Comparison of ENCODE assay signal across 8 cellular contexts in genomic region chr7:116230191-116231005, GRCh38. TPM values are rescaled to one million over a fixed set of nuclear protein-coding genes. Genes with fewer than 3 reads are reported as not detected.
A peak's percentile ranks its signal among the peaks of the same experiment; 100 is the strongest.
DNase-seq lines count a peak whose midpoint lies in the region; ATAC-seq and TF ChIP-seq lines count a peak whose summit lies in the region.
"Had no signal": no experiment of that assay in that cellular context is flagged by ENCODE, and none has a peak within 500 bp of the region (broad histone marks: within the 10 kb centered on the region; RNA-seq: fewer than 3 reads in every experiment).

No MANE protein-coding gene starts in this region.

- H3K27ac Mint-ChIP-seq in T-cell = peak overlapping the region; percentile 60 to 75
- H3K27ac Mint-ChIP-seq in stimulated activated naive B cell treated with anti-CD40 and anti-IgM and Interleukin-4, amounts not matched to agents 10 μg/mL and 1 μg/mL and 100 μg/mL, for 72 hours = peak overlapping the region; percentile 33

- no peaks in the 10 kb centered on the region for H3K36me3 ChIP-seq in heart left ventricle

- H3K27ac ChIP-seq in heart left ventricle = peak overlapping the region; percentile 54 to 89 (median 78)

- POLR2A ChIA-PET in T-cell (lab: Charles Lee) = interaction anchor here (1.1 to 3.8 kb wide), 3 partner anchors 13 to 19 kb away, joined by 3 to 32 read pairs (median 4); partner anchors contain the start of gene TES (in 1 of the 2)

- peaks cover 11 to 93% (median 50%) of the 10 kb centered on the region in 12 donors for H3K4me1 ChIP-seq in heart left ventricle

- WGBS in heart left ventricle, 4 donors = 42 to 61% (median 48%) methylated on average over 4 of the region's 4 CpGs

- TF ChIP-seq POLR2A in heart left ventricle (IDR thresholded peaks at IDR 0.05) = no peak

- H3K4me1 Mint-ChIP-seq in T-cell = peaks cover 80 to 94% (median 92%) of the 10 kb centered on the region in 3 donors
- peaks cover 31 to 50% of the 10 kb centered on the region in 2 donors for H3K4me1 Mint-ChIP-seq in stimulated activated naive B cell treated with anti-CD40 and anti-IgM and Interleukin-4, amounts not matched to agents 10 μg/mL and 1 μg/mL and 100 μg/mL, for 72 hours

- CTCF ChIA-PET in T-cell (lab: Charles Lee) = interaction anchor here (0.8 to 15.8 kb wide), 9 partner anchors 10 to 1295 kb away, joined by 3 to 450 read pairs (median 10); partner anchors contain the start of gene TES (in 1 of the 2)

- no peak for TF ChIP-seq CTCF in heart left ventricle (IDR thresholded peaks at IDR 0.05)

- no peaks in the 10 kb centered on the region for H3K27me3 ChIP-seq in heart left ventricle

- H3K9me3 Mint-ChIP-seq in T-cell = no peaks in the 10 kb centered on the region
- no peaks in the 10 kb centered on the region for H3K9me3 Mint-ChIP-seq in stimulated activated naive B cell treated with anti-CD40 and anti-IgM and Interleukin-4, amounts not matched to agents 10 μg/mL and 1 μg/mL and 100 μg/mL, for 72 hours

- H3K4me3 ChIP-seq in heart left ventricle = peak overlapping the region in 4 of 12 donors; percentile 2 to 9 (median 6)

- no peaks in the 10 kb centered on the region for H3K9me3 ChIP-seq in heart left ventricle

- DNase-seq in T-cell (no peak), heart left ventricle (peak in 2 of 5 donors; percentile 19 to 26), NCI-H1048 (lab: John Stamatoyannopoulos, UW) (no peak), middle frontal gyrus (ENCODE audit: extremely low spot score, low spot score) (no peak)
- no peak for DNase-seq in stimulated activated naive B cell treated with anti-CD40 and anti-IgM and Interleukin-4, amounts not matched to agents 10 μg/mL and 1 μg/mL and 100 μg/mL, for 72 hours
- DNase-seq: glutamatergic neuron had no signal

- peak; percentile 40 for ATAC-seq in GM21447 (IDR thresholded peaks at IDR 0.05; ENCODE audit: unreplicated experiment)
- peak; percentile 54 to 67 (median 62) for ATAC-seq in T-cell (replicated peaks in 1 of 4)
- ATAC-seq in heart left ventricle = peak; percentile 22 to 69 (median 54)
- ATAC-seq in stimulated activated naive B cell treated with anti-CD40 and anti-IgM and Interleukin-4, amounts not matched to agents 10 μg/mL and 1 μg/mL and 100 μg/mL, for 72 hours (replicated peaks) = no peak
- no peak for ATAC-seq in GM21528 (IDR thresholded peaks at IDR 0.05; ENCODE audit: low FRiP score, unreplicated experiment)

- peaks cover 9% of the 10 kb centered on the region for H3K36me3 Mint-ChIP-seq in T-cell
- no peaks in the 10 kb centered on the region for H3K36me3 Mint-ChIP-seq in stimulated activated naive B cell treated with anti-CD40 and anti-IgM and Interleukin-4, amounts not matched to agents 10 μg/mL and 1 μg/mL and 100 μg/mL, for 72 hours

- intact Hi-C loops in heart left ventricle (cut with DNase I) = loop anchor here in 3 of 10 donors (2.0 to 5.0 kb wide), 3 partner anchors 20 to 38 kb away; partner anchors contain the start of gene TES (in 1 of the 3)

- peak overlapping the region; percentile 10 to 57 (median 29) for H3K4me3 Mint-ChIP-seq in T-cell
- peak overlapping the region in 1 of 2 donors; percentile 30 for H3K4me3 Mint-ChIP-seq in stimulated activated naive B cell treated with anti-CD40 and anti-IgM and Interleukin-4, amounts not matched to agents 10 μg/mL and 1 μg/mL and 100 μg/mL, for 72 hours

- H3K27me3 Mint-ChIP-seq in T-cell = no peaks in the 10 kb centered on the region
- no peaks in the 10 kb centered on the region for H3K27me3 Mint-ChIP-seq in stimulated activated naive B cell treated with anti-CD40 and anti-IgM and Interleukin-4, amounts not matched to agents 10 μg/mL and 1 μg/mL and 100 μg/mL, for 72 hours

RNA-seq across cellular contexts. Expression of gene TES, which starts 20.1 kb away (rescaled TPM):
- total RNA-seq in T-cell = 100 to 1,000 TPM; 101 to 132 (median 117) TPM
- total RNA-seq in heart left ventricle = 10 to 100 TPM; 15.6 to 42.2 (median 22.8) TPM
- polyA plus RNA-seq in heart left ventricle = 10 to 100 TPM; 10.3 to 66.9 TPM

Comparison
In these comparisons a context has a peak if more than half of its experiments do, and no peak if none do; other contexts are left out.
1. ATAC-seq: peak in GM21447 (single experiment), T-cell (4 of 4) and heart left ventricle (4 of 4); none in stimulated activated naive B cell treated with anti-CD40 and anti-IgM and Interleukin-4, amounts not matched to agents 10 μg/mL and 1 μg/mL and 100 μg/mL, for 72 hours (0 of 2) and GM21528 (single experiment).